1 cellular context compared by ENCODE assay signal in the genomic region with DNA sequence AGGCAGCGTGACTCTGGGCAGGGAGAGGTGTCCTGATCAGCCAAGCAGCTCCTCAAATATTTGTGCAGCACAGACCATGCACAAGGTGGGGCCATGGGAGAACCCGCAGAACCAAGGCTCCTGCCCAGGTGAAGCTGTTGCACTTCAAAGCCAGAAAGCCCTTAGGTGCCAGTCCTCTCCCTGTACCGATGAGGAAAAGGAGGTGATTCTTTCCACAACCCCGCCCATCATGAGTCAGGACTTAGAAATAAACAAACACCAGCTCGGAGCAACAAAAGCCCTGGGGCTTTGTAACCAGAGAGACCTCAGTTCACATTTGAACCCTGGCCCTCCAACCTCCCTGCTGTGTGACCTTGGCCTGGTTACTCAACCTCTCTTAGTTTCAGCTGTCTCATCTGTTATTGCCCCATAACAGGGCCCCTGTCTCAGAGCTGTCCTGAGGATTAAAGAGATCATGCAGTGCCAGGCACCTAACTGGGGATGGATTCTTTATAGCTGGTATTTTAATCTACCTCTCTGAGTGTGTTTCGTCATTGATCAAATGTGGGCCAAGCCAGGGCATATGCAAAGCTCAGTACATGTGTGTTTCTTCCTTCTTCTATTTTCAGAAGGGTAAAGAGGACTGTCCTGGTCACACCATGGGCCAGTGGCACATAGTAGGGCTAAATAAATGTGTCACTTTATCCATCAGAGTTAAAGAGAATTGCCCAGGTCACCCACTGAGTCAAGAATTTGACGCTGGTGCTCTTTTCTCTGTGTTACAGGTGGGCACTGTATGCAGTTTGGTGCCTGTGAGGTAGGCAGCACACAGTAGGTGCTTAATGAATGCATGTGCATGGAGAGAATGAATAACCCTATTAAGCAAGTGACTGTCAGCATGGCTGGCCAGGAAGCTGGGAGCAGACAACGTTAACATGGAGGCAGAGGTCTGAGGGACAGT.
TF ChIP-seq lines count a peak whose summit lies in the region.

No MANE protein-coding gene starts in this region.

TF ChIP-seq in HepG2, 621 proteins besides CTCF, POLR2A, EP300 and RAD21 (continued from another document and continues in another):
- TF ChIP-seq, protein P1, sequence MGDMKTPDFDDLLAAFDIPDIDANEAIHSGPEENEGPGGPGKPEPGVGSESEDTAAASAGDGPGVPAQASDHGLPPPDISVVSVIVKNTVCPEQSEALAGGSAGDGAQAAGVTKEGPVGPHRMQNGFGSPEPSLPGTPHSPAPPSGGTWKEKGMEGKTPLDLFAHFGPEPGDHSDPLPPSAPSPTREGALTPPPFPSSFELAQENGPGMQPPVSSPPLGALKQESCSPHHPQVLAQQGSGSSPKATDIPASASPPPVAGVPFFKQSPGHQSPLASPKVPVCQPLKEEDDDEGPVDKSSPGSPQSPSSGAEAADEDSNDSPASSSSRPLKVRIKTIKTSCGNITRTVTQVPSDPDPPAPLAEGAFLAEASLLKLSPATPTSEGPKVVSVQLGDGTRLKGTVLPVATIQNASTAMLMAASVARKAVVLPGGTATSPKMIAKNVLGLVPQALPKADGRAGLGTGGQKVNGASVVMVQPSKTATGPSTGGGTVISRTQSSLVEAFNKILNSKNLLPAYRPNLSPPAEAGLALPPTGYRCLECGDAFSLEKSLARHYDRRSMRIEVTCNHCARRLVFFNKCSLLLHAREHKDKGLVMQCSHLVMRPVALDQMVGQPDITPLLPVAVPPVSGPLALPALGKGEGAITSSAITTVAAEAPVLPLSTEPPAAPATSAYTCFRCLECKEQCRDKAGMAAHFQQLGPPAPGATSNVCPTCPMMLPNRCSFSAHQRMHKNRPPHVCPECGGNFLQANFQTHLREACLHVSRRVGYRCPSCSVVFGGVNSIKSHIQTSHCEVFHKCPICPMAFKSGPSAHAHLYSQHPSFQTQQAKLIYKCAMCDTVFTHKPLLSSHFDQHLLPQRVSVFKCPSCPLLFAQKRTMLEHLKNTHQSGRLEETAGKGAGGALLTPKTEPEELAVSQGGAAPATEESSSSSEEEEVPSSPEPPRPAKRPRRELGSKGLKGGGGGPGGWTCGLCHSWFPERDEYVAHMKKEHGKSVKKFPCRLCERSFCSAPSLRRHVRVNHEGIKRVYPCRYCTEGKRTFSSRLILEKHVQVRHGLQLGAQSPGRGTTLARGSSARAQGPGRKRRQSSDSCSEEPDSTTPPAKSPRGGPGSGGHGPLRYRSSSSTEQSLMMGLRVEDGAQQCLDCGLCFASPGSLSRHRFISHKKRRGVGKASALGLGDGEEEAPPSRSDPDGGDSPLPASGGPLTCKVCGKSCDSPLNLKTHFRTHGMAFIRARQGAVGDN (CRISPR knock-in tag; IDR thresholded peaks at IDR 0.05): 0 out of 2 replicates have a peak, but pooled peaks have one; percentile 50
- TF ChIP-seq ZNF468 (CRISPR knock-in tag; IDR thresholded peaks at IDR 0.05) (0 out of 2 replicates have a peak, but pooled peaks have one; percentile 69), KMT2A (CRISPR knock-in tag; IDR thresholded peaks at IDR 0.05) (peak; percentile 52; the same call in 1 of the 2 replicates), RNF2 (conservative IDR thresholded peaks at IDR 0.05; ENCODE audit: low read depth) (no peak), ZNF747 (CRISPR knock-in tag; IDR thresholded peaks at IDR 0.05; ENCODE audit: borderline replicate concordance) (no peak), SOX13 (IDR thresholded peaks at IDR 0.05) (peak; percentile 68), SOX13 (CRISPR knock-in tag; conservative IDR thresholded peaks at IDR 0.05 in 1 of 2, IDR thresholded peaks at IDR 0.05 in 1 of 2) (peak in 1 of 2 experiments; percentile 84; a peak in 2 of 4 replicates), ZNF773 (CRISPR knock-in tag; IDR thresholded peaks at IDR 0.05; ENCODE audit: borderline replicate concordance) (no peak), ESRRA (CRISPR knock-in tag; IDR thresholded peaks at IDR 0.05; ENCODE audit: low read depth) (0 out of 2 replicates have a peak, but pooled peaks have one; percentile 62), RXRB (CRISPR knock-in tag; IDR thresholded peaks at IDR 0.05; ENCODE audit: borderline replicate concordance) (peak; percentile 98), KAT8 (CRISPR knock-in tag; IDR thresholded peaks at IDR 0.05) (peak; percentile 64; the same call in 1 of the 2 replicates), CBX1 (IDR thresholded peaks at IDR 0.05; ENCODE audit: low read depth) (no peak), SOX5 (CRISPR knock-in tag; IDR thresholded peaks at IDR 0.05; ENCODE audit: borderline replicate concordance) (peak; percentile 75; the same call in 1 of the 2 replicates), NFE2L1 (CRISPR knock-in tag; IDR thresholded peaks at IDR 0.05; ENCODE audit: borderline replicate concordance) (no peak), SOX6 (IDR thresholded peaks at IDR 0.05) (no peak), SOX6 (CRISPR knock-in tag; IDR thresholded peaks at IDR 0.05) (peak; percentile 89), CBX5 (CRISPR knock-in tag; IDR thresholded peaks at IDR 0.05; ENCODE audit: borderline replicate concordance) (peak; percentile 70; the same call in 1 of the 2 replicates), BHLHE40 (IDR thresholded peaks at IDR 0.05; ENCODE audit: low read length) (no peak), ZNF263 (CRISPR knock-in tag; IDR thresholded peaks at IDR 0.05) (no peak), ARNTL (CRISPR knock-in tag; IDR thresholded peaks at IDR 0.05) (peak; percentile 60; the same call in 1 of the 2 replicates), ZNF136 (CRISPR knock-in tag; IDR thresholded peaks at IDR 0.05; ENCODE audit: low read depth) (0 out of 2 replicates have a peak, but pooled peaks have one; percentile 33), CREB1 (IDR thresholded peaks at IDR 0.05) (no peak), CREB1 (CRISPR knock-in tag; IDR thresholded peaks at IDR 0.05) (peak; percentile 84), ZNF207 (IDR thresholded peaks at IDR 0.05; ENCODE audit: borderline replicate concordance) (no peak), TCF7L2 (IDR thresholded peaks at IDR 0.05; ENCODE audit: low read depth, low read length) (peak; percentile 64), GLI4 (CRISPR knock-in tag; IDR thresholded peaks at IDR 0.05; ENCODE audit: borderline replicate concordance) (no peak), FOXA1 (IDR thresholded peaks at IDR 0.05) (no peak), FOXA1 (CRISPR knock-in tag; IDR thresholded peaks at IDR 0.05) (peak; percentile 21), TOE1 (CRISPR knock-in tag; IDR thresholded peaks at IDR 0.05) (0 out of 2 replicates have a peak, but pooled peaks have one; percentile 26), RARA (CRISPR knock-in tag; IDR thresholded peaks at IDR 0.05) (peak; percentile 96), ZNF839 (CRISPR knock-in tag; IDR thresholded peaks at IDR 0.05; ENCODE audit: borderline replicate concordance) (no peak)
- TF ChIP-seq, protein P2, sequence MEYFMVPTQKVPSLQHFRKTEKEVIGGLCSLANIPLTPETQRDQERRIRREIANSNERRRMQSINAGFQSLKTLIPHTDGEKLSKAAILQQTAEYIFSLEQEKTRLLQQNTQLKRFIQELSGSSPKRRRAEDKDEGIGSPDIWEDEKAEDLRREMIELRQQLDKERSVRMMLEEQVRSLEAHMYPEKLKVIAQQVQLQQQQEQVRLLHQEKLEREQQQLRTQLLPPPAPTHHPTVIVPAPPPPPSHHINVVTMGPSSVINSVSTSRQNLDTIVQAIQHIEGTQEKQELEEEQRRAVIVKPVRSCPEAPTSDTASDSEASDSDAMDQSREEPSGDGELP (IDR thresholded peaks at IDR 0.05; ENCODE audit: borderline replicate concordance, low read depth): peak; percentile 72
- TF ChIP-seq, protein P3, sequence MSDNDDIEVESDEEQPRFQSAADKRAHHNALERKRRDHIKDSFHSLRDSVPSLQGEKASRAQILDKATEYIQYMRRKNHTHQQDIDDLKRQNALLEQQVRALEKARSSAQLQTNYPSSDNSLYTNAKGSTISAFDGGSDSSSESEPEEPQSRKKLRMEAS (IDR thresholded peaks at IDR 0.05): peak; percentile 64; the same call in 1 of the 2 replicates
- TF ChIP-seq, protein P4, sequence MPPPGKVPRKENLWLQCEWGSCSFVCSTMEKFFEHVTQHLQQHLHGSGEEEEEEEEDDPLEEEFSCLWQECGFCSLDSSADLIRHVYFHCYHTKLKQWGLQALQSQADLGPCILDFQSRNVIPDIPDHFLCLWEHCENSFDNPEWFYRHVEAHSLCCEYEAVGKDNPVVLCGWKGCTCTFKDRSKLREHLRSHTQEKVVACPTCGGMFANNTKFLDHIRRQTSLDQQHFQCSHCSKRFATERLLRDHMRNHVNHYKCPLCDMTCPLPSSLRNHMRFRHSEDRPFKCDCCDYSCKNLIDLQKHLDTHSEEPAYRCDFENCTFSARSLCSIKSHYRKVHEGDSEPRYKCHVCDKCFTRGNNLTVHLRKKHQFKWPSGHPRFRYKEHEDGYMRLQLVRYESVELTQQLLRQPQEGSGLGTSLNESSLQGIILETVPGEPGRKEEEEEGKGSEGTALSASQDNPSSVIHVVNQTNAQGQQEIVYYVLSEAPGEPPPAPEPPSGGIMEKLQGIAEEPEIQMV (CRISPR knock-in tag; IDR thresholded peaks at IDR 0.05; ENCODE audit: low read depth): 0 out of 2 replicates have a peak, but pooled peaks have one; percentile 17
- TF ChIP-seq, protein P5, sequence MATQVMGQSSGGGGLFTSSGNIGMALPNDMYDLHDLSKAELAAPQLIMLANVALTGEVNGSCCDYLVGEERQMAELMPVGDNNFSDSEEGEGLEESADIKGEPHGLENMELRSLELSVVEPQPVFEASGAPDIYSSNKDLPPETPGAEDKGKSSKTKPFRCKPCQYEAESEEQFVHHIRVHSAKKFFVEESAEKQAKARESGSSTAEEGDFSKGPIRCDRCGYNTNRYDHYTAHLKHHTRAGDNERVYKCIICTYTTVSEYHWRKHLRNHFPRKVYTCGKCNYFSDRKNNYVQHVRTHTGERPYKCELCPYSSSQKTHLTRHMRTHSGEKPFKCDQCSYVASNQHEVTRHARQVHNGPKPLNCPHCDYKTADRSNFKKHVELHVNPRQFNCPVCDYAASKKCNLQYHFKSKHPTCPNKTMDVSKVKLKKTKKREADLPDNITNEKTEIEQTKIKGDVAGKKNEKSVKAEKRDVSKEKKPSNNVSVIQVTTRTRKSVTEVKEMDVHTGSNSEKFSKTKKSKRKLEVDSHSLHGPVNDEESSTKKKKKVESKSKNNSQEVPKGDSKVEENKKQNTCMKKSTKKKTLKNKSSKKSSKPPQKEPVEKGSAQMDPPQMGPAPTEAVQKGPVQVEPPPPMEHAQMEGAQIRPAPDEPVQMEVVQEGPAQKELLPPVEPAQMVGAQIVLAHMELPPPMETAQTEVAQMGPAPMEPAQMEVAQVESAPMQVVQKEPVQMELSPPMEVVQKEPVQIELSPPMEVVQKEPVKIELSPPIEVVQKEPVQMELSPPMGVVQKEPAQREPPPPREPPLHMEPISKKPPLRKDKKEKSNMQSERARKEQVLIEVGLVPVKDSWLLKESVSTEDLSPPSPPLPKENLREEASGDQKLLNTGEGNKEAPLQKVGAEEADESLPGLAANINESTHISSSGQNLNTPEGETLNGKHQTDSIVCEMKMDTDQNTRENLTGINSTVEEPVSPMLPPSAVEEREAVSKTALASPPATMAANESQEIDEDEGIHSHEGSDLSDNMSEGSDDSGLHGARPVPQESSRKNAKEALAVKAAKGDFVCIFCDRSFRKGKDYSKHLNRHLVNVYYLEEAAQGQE (IDR thresholded peaks at IDR 0.05; ENCODE audit: borderline replicate concordance in 1 of 2, low read depth in 1 of 2, low read length in 2 of 2): peak in 1 of 2 experiments; percentile 48; a peak in 1 of 4 replicates
- TF ChIP-seq, protein P6, sequence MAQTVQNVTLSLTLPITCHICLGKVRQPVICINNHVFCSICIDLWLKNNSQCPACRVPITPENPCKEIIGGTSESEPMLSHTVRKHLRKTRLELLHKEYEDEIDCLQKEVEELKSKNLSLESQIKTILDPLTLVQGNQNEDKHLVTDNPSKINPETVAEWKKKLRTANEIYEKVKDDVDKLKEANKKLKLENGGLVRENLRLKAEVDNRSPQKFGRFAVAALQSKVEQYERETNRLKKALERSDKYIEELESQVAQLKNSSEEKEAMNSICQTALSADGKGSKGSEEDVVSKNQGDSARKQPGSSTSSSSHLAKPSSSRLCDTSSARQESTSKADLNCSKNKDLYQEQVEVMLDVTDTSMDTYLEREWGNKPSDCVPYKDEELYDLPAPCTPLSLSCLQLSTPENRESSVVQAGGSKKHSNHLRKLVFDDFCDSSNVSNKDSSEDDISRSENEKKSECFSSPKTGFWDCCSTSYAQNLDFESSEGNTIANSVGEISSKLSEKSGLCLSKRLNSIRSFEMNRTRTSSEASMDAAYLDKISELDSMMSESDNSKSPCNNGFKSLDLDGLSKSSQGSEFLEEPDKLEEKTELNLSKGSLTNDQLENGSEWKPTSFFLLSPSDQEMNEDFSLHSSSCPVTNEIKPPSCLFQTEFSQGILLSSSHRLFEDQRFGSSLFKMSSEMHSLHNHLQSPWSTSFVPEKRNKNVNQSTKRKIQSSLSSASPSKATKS (CRISPR knock-in tag; IDR thresholded peaks at IDR 0.05): no peak
- TF ChIP-seq, protein P7, sequence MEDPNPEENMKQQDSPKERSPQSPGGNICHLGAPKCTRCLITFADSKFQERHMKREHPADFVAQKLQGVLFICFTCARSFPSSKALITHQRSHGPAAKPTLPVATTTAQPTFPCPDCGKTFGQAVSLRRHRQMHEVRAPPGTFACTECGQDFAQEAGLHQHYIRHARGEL (CRISPR knock-in tag; IDR thresholded peaks at IDR 0.05): no peak
- TF ChIP-seq, protein P8, sequence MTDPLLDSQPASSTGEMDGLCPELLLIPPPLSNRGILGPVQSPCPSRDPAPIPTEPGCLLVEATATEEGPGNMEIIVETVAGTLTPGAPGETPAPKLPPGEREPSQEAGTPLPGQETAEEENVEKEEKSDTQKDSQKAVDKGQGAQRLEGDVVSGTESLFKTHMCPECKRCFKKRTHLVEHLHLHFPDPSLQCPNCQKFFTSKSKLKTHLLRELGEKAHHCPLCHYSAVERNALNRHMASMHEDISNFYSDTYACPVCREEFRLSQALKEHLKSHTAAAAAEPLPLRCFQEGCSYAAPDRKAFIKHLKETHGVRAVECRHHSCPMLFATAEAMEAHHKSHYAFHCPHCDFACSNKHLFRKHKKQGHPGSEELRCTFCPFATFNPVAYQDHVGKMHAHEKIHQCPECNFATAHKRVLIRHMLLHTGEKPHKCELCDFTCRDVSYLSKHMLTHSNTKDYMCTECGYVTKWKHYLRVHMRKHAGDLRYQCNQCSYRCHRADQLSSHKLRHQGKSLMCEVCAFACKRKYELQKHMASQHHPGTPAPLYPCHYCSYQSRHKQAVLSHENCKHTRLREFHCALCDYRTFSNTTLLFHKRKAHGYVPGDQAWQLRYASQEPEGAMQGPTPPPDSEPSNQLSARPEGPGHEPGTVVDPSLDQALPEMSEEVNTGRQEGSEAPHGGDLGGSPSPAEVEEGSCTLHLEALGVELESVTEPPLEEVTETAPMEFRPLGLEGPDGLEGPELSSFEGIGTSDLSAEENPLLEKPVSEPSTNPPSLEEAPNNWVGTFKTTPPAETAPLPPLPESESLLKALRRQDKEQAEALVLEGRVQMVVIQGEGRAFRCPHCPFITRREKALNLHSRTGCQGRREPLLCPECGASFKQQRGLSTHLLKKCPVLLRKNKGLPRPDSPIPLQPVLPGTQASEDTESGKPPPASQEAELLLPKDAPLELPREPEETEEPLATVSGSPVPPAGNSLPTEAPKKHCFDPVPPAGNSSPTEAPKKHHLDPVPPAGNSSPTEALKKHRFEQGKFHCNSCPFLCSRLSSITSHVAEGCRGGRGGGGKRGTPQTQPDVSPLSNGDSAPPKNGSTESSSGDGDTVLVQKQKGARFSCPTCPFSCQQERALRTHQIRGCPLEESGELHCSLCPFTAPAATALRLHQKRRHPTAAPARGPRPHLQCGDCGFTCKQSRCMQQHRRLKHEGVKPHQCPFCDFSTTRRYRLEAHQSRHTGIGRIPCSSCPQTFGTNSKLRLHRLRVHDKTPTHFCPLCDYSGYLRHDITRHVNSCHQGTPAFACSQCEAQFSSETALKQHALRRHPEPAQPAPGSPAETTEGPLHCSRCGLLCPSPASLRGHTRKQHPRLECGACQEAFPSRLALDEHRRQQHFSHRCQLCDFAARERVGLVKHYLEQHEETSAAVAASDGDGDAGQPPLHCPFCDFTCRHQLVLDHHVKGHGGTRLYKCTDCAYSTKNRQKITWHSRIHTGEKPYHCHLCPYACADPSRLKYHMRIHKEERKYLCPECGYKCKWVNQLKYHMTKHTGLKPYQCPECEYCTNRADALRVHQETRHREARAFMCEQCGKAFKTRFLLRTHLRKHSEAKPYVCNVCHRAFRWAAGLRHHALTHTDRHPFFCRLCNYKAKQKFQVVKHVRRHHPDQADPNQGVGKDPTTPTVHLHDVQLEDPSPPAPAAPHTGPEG (CRISPR knock-in tag; IDR thresholded peaks at IDR 0.05): no peak
